8 cellular contexts compared by ENCODE assay signal in genomic region chr5:107669543-107670027, GRCh38.
DNase-seq lines count a peak whose midpoint lies in the region; ATAC-seq and TF ChIP-seq lines count a peak whose summit lies in the region.

No MANE protein-coding gene starts in this region.

- no peak overlapping the region for H3K27ac ChIP-seq in MM.1S (ENCODE audit: low read length)

- ATAC-seq in GM18861 (IDR thresholded peaks at IDR 0.05; ENCODE audit: unreplicated experiment) (no peak), HG02759 (IDR thresholded peaks at IDR 0.05; ENCODE audit: unreplicated experiment) (no peak)

- H3K4me2 ChIP-seq in MM.1S (ENCODE audit: low read depth, low read length): peak overlapping the region; percentile 95

- no peak overlapping the region for H3K9ac ChIP-seq in MM.1S (ENCODE audit: low read length)

- H3K27me3 ChIP-seq in MM.1S (replicated peaks; ENCODE audit: insufficient read depth, low read length): no peaks in the 10 kb centered on the region

- H3K4me3 ChIP-seq in MM.1S (ENCODE audit: low read length) (peak overlapping the region; percentile 58; the same call in 1 of the 2 replicates), retinal pigment epithelial cell (ENCODE audit: low read length) (peak overlapping the region; percentile 95)

- H3K9me2 ChIP-seq in MM.1S (replicated peaks; ENCODE audit: insufficient read depth, low read length): no peaks in the 10 kb centered on the region

- DNase-seq in DMS 273 (lab: John Stamatoyannopoulos, UW; ENCODE audit: unreplicated experiment) (peak; percentile 87), MM.1S (no peak), amniotic epithelial cell (ENCODE audit: low read depth) (peak; percentile 71), hepatic stellate cell (ENCODE audit: low spot score) (peak; percentile 17), retinal pigment epithelial cell (ENCODE audit: low read depth) (no peak), amniotic stem cell (lab: John Stamatoyannopoulos, UW) (no peak)

- no peaks in the 10 kb centered on the region for H3K4me1 ChIP-seq in MM.1S (ENCODE audit: low read length)

- no peaks in the 10 kb centered on the region for H4K20me1 ChIP-seq in MM.1S (ENCODE audit: insufficient read depth, low read length)

- no peaks in the 10 kb centered on the region for H3K9me3 ChIP-seq in MM.1S (replicated peaks; ENCODE audit: insufficient read depth, low read length)

- H3K79me2 ChIP-seq in MM.1S (ENCODE audit: low read length): no peaks in the 10 kb centered on the region

- H2AFZ ChIP-seq in MM.1S (ENCODE audit: low read length): no peak overlapping the region

- H3F3A ChIP-seq in MM.1S (ENCODE audit: insufficient read depth, low read length): peaks cover 15% of the 10 kb centered on the region

- no peak for TF ChIP-seq CTCF in MM.1S (IDR thresholded peaks at IDR 0.05; ENCODE audit: low read length)
- TF ChIP-seq CTCF in retinal pigment epithelial cell (conservative IDR thresholded peaks at IDR 0.05; ENCODE audit: low read depth, low read length): no peak

- no peaks in the 10 kb centered on the region for H3K36me3 ChIP-seq in MM.1S (replicated peaks; ENCODE audit: insufficient read depth, low read length)

Comparison
In these comparisons a context has a peak if more than half of its experiments do, and no peak if none do; other contexts are left out.
1. DNase-seq: peak in DMS 273 (single experiment), amniotic epithelial cell (single experiment) and hepatic stellate cell (single experiment); none in MM.1S (single experiment), retinal pigment epithelial cell (single experiment) and amniotic stem cell (single experiment).